27 cellular contexts compared by ENCODE assay signal in genomic region chr10:128567561-128567960, GRCh38.
DNase-seq lines count a peak whose midpoint lies in the region; ATAC-seq, FAIRE-seq and TF ChIP-seq lines count a peak whose summit lies in the region.
"Had no signal": no experiment of that assay in that cellular context is flagged by ENCODE, and none has a peak within 500 bp of the region (broad histone marks: within the 10 kb centered on the region; RNA-seq: fewer than 3 reads in every experiment).

No MANE protein-coding gene starts in this region.

- H3K18ac ChIP-seq in H1 (ENCODE audit: extremely low read depth, low read length): no peak overlapping the region

- no peak overlapping the region for H2BK120ac ChIP-seq in H1 (replicated peaks; ENCODE audit: low read depth, low read length)

- CTCF ChIA-PET in H1 (lab: Charles Lee; ENCODE audit: partially characterized antibody): interaction anchor here (0.6 to 1.5 kb wide), 8 partner anchors 10 to 1355 kb away, joined by 3 to 4 read pairs (median 3); no protein-coding TSS in a partner anchor

- no peak overlapping the region for H3K14ac ChIP-seq in H1 (ENCODE audit: insufficient read length)

- ATAC-seq in right cardiac atrium (peak; percentile 69 to 86), omental fat pad (ENCODE audit: low FRiP score) (no peak), GM19035 (IDR thresholded peaks at IDR 0.05; ENCODE audit: unreplicated experiment) (no peak)
- ATAC-seq: activated CD4-positive, CD25-positive, alpha-beta regulatory T cell treated with anti-CD3 and anti-CD28 coated beads, Interleukin-2, amount 50 U/mL, for 24 hours; naive thymus-derived CD4-positive, alpha-beta T cell; stimulated activated effector memory CD8-positive, alpha-beta T cell treated with anti-CD3 and anti-CD28 coated beads, Interleukin-12 subunit alpha, Interleukin-12 subunit beta, amount 100 ng/mL, for 72 hours; upper lobe of right lung had no signal

- peak; percentile 11 to 50; a peak in 3 of 4 replicates for TF ChIP-seq RAD21 in H1 (IDR thresholded peaks at IDR 0.05 in 1 of 2, conservative IDR thresholded peaks at IDR 0.05 in 1 of 2; ENCODE audit: low read depth in 2 of 2, low read length in 2 of 2)

- no peak overlapping the region for H2BK20ac ChIP-seq in H1 (ENCODE audit: low read length)

- no peak overlapping the region for H3K4me3 ChIP-seq in H1 (ENCODE audit: extremely low read depth in 1 of 4, insufficient read depth in 2 of 4, low read depth in 3 of 4, low read length in 4 of 4)
- no peak overlapping the region for H3K4me3 ChIP-seq in right cardiac atrium (ENCODE audit: low read length)
- H3K4me3 ChIP-seq in skeletal muscle tissue (ENCODE audit: low read length in 3 of 3): peak overlapping the region in 2 of 3 donors; percentile 37 to 49
- H3K4me3 ChIP-seq: ovary, SJSA1, upper lobe of right lung had no signal

- H2AFZ ChIP-seq in H1 (ENCODE audit: low read length): no peak overlapping the region

- H3K9me3 ChIP-seq in H1 (ENCODE audit: insufficient read depth in 2 of 2, low read depth in 1 of 2, low read length in 1 of 2): peaks cover 0 to 6% of the 10 kb centered on the region in 2 experiments; a peak in 1 of 4 replicates
- H3K9me3 ChIP-seq in right cardiac atrium (ENCODE audit: control insufficient read depth, low read length): no peaks in the 10 kb centered on the region
- H3K9me3 ChIP-seq in skeletal muscle tissue (ENCODE audit: control insufficient read depth in 3 of 3, low read length in 3 of 3): no peaks in the 10 kb centered on the region
- H3K9me3 ChIP-seq: ovary, upper lobe of right lung had no signal

- TF ChIP-seq CTCF in LNCAP (IDR thresholded peaks at IDR 0.05): peak; percentile 48
- TF ChIP-seq CTCF in H1 (IDR thresholded peaks at IDR 0.05; ENCODE audit: control extremely low read depth in 1 of 3, insufficient read depth in 1 of 3, low read depth in 1 of 3, low read length in 3 of 3): peak; percentile 36 to 60 (median 36); a peak in 3 of 4 replicates
- no peak for TF ChIP-seq CTCF in omental fat pad (IDR thresholded peaks at IDR 0.05)

- no peak overlapping the region for H2AK5ac ChIP-seq in H1 (ENCODE audit: low read depth, low read length)

- H3K79me2 ChIP-seq in H1 (ENCODE audit: control insufficient read depth in 1 of 2, insufficient read depth in 2 of 2, low read length in 2 of 2): no peaks in the 10 kb centered on the region

- no peak overlapping the region for H2BK5ac ChIP-seq in H1 (ENCODE audit: low read depth, low read length)

- H4K20me1 ChIP-seq in H1 (replicated peaks in 1 of 2; ENCODE audit: control insufficient read depth in 1 of 2, insufficient read depth in 2 of 2, low read length in 2 of 2): no peaks in the 10 kb centered on the region

- 0 out of 2 replicates have a peak overlapping the region, but pooled peaks have one; percentile 53 for H2BK15ac ChIP-seq in H1 (ENCODE audit: low read length)

- no peak for TF ChIP-seq POLR2A in H1 (IDR thresholded peaks at IDR 0.05; ENCODE audit: control extremely low read depth in 1 of 2, low read depth in 2 of 2, low read length in 2 of 2)

- H3K27me3 ChIP-seq in H1 (replicated peaks in 1 of 4; ENCODE audit: control insufficient read depth in 3 of 4, extremely low read depth in 1 of 4, insufficient read depth in 3 of 4, low read length in 3 of 4) (no peaks in the 10 kb centered on the region), right cardiac atrium (ENCODE audit: control insufficient read depth, insufficient read depth) (no peaks in the 10 kb centered on the region), skeletal muscle tissue (ENCODE audit: control insufficient read depth in 3 of 3, insufficient read depth in 3 of 3, low read length in 3 of 3) (peaks cover 7 to 26% (median 19%) of the 10 kb centered on the region in 3 donors)
- H3K27me3 ChIP-seq: brain microvascular endothelial cell, ovary, SJSA1, upper lobe of right lung had no signal

- no peaks in the 10 kb centered on the region; the same call in 1 of the 2 replicates for H3K23me2 ChIP-seq in H1 (ENCODE audit: low read depth, low read length)

- H3K36me3 ChIP-seq in H1 (ENCODE audit: control insufficient read depth in 2 of 4, insufficient read depth in 4 of 4, low read length in 3 of 4) (no peaks in the 10 kb centered on the region), skeletal muscle tissue (ENCODE audit: control insufficient read depth in 3 of 3, insufficient read depth in 3 of 3, low read length in 3 of 3) (no peaks in the 10 kb centered on the region)
- H3K36me3 ChIP-seq: brain microvascular endothelial cell, ovary, SJSA1, upper lobe of right lung had no signal

- POLR2A ChIA-PET in H1 (lab: Charles Lee; ENCODE audit: partially characterized antibody): no interaction called here

- 86% methylated on average over 7 of the region's 10 CpGs; no CpG with 5 or more reads in 1 of the 2 experiments for WGBS in H1 (ENCODE audit: extremely low coverage in 1 of 2, insufficient coverage in 1 of 2, insufficient read length in 1 of 2, insufficient replicate concordance in 2 of 2, low coverage in 1 of 2, low lambda C conversion rate in 2 of 2, missing lambda C conversion rate in 1 of 2), 2 experiments
- 35% methylated on average over 10 of the region's 10 CpGs for WGBS in right cardiac atrium

- H3K4me1 ChIP-seq in H1 (replicated peaks in 1 of 4; ENCODE audit: control insufficient read depth in 3 of 4, insufficient read depth in 4 of 4, low read length in 3 of 4) (no peaks in the 10 kb centered on the region; a peak in 1 of 7 replicates), right cardiac atrium (ENCODE audit: control insufficient read depth, insufficient read depth, low read length) (peaks cover 2% of the 10 kb centered on the region), skeletal muscle tissue (ENCODE audit: control insufficient read depth in 3 of 3, insufficient read depth in 3 of 3, low read length in 3 of 3) (peaks cover 4 to 10% (median 8%) of the 10 kb centered on the region in 3 donors)
- H3K4me1 ChIP-seq: SJSA1, upper lobe of right lung had no signal

- no peak overlapping the region for H4K5ac ChIP-seq in H1 (ENCODE audit: insufficient read length, low read depth, low read length)

- H2BK12ac ChIP-seq in H1 (ENCODE audit: low read depth, low read length): 0 out of 2 replicates have a peak overlapping the region, but pooled peaks have one; percentile 60

- intact Hi-C loops in right cardiac atrium (cut with DNase I): no loop called here

- no peak overlapping the region for H3K23ac ChIP-seq in H1 (ENCODE audit: insufficient read length)

- H3K27ac ChIP-seq in H1 (ENCODE audit: low read depth, low read length): no peak overlapping the region
- no peak overlapping the region for H3K27ac ChIP-seq in right cardiac atrium (ENCODE audit: low read length)
- no peak overlapping the region for H3K27ac ChIP-seq in skeletal muscle tissue (ENCODE audit: low read depth, low read length)
- H3K27ac ChIP-seq: brain microvascular endothelial cell, ovary, SJSA1, upper lobe of right lung had no signal

- no peak overlapping the region; the same call in 1 of the 2 replicates for H4K8ac ChIP-seq in H1 (ENCODE audit: extremely low read depth, insufficient read depth, low read length)

- H3K4ac ChIP-seq in H1 (replicated peaks; ENCODE audit: insufficient read length, low read depth, low read length): no peak overlapping the region

- H3K56ac ChIP-seq in H1 (replicated peaks; ENCODE audit: insufficient read length, low read depth, low read length): no peak overlapping the region

- no peak overlapping the region for H3K9ac ChIP-seq in H1 (replicated peaks in 1 of 4; ENCODE audit: extremely low read depth in 1 of 4, low read depth in 3 of 4, low read length in 3 of 4)
- H3K9ac ChIP-seq in skeletal muscle tissue (ENCODE audit: low read depth in 1 of 3, low read length in 3 of 3): no peak overlapping the region

- no peak overlapping the region for H4K91ac ChIP-seq in H1 (replicated peaks; ENCODE audit: insufficient read length, low read length)

- no peak overlapping the region for H3K4me2 ChIP-seq in H1 (ENCODE audit: insufficient read depth in 1 of 2, low read depth in 2 of 2, low read length in 2 of 2)

- no peak for DNase-seq in H1 (ENCODE audit: low read depth in 1 of 2, low spot score in 2 of 2)
- peak in 2 of 3 donors; percentile 34 to 74 for DNase-seq in right cardiac atrium
- no peak for DNase-seq in kidney tubule cell (ENCODE audit: low spot score)
- DNase-seq in omental fat pad (ENCODE audit: low spot score): no peak
- DNase-seq: activated CD4-positive, alpha-beta memory T cell treated with anti-CD3 and anti-CD28 coated beads for 36 hours; activated CD8-positive, alpha-beta memory T cell treated with anti-CD3 and anti-CD28 coated beads, Interleukin-2, amount 50 U/mL, for 4 hours; activated naive CD4-positive, alpha-beta T cell treated with anti-CD3 and anti-CD28 coated beads for 36 hours; brain microvascular endothelial cell; Calu3; effector CD8-positive, alpha-beta T cell; foreskin fibroblast; naive thymus-derived CD4-positive, alpha-beta T cell; NCI-H1105 treated with DMSO at 0.1 percent for 48 hours; NCI-H2081; NCI-H2227 treated with DMSO at 0.1 percent for 48 hours; NCI-H69; ovary; stimulated activated CD4-positive, alpha-beta T cell treated with anti-CD3 and anti-CD28 coated beads, Interleukin-12 subunit alpha, Interleukin-12 subunit beta, amount 100 ng/mL, for 4 hours; stimulated activated CD4-positive, alpha-beta T cell treated with anti-CD3 and anti-CD28 coated beads, Interleukin-4, amount 100 ng/mL, for 1 hour; upper lobe of right lung had no signal

- FAIRE-seq in H1 (lab: Jason Lieb, UNC): no peak
- FAIRE-seq: colon had no signal

- no peak for TF ChIP-seq EP300 in H1 (IDR thresholded peaks at IDR 0.05; ENCODE audit: borderline replicate concordance in 1 of 2, low read depth in 2 of 2, low read length in 2 of 2)

- H3K79me1 ChIP-seq in H1 (ENCODE audit: low read depth, low read length): no peaks in the 10 kb centered on the region

TF ChIP-seq in H1, 55 proteins besides CTCF, POLR2A, EP300 and RAD21 (continues in another document):
- no peak for TF ChIP-seq SAP30 (IDR thresholded peaks at IDR 0.05; ENCODE audit: insufficient read depth, insufficient replicate concordance, low read length)
- no peak for TF ChIP-seq RXRA (IDR thresholded peaks at IDR 0.05; ENCODE audit: insufficient read depth, low read depth, low read length)
- TF ChIP-seq ATF2 (IDR thresholded peaks at IDR 0.05; ENCODE audit: low read length): no peak
- no peak for TF ChIP-seq KDM5A (IDR thresholded peaks at IDR 0.05; ENCODE audit: low read length)
- no peak for TF ChIP-seq GABPA (IDR thresholded peaks at IDR 0.05; ENCODE audit: borderline replicate concordance, insufficient read depth, low read length)
- no peak for TF ChIP-seq SP4 (IDR thresholded peaks at IDR 0.05; ENCODE audit: low read length)

Comparison
In these comparisons a context has a peak if more than half of its experiments do, and no peak if none do; other contexts are left out.
1. CTCF ChIP-seq: peak in LNCAP (single experiment) and H1 (3 of 3); none in omental fat pad (0 of 3).
2. DNase-seq: peak in right cardiac atrium (2 of 3); none in H1 (0 of 2), kidney tubule cell (single experiment) and omental fat pad (single experiment).
3. H3K4me3 ChIP-seq: peak in skeletal muscle tissue (2 of 3); none in H1 (0 of 4) and right cardiac atrium (single experiment).
4. ATAC-seq: peak in right cardiac atrium (2 of 2); none in omental fat pad (single experiment) and GM19035 (single experiment).